Comparison of ENCODE assay signal across 8 cellular contexts in genomic region chr5:68433921-68434879, GRCh38.
DNase-seq lines count a peak whose midpoint lies in the region; ATAC-seq and TF ChIP-seq lines count a peak whose summit lies in the region.

No MANE protein-coding gene starts in this region.

- H3K4me3 ChIP-seq in upper lobe of right lung = no peak overlapping the region

- no peaks in the 10 kb centered on the region for H3K36me3 ChIP-seq in upper lobe of right lung

- H3K27me3 ChIP-seq in upper lobe of right lung = no peaks in the 10 kb centered on the region

- no peaks in the 10 kb centered on the region for H3K9me3 Mint-ChIP-seq in activated naive CD4-positive, alpha-beta T cell treated with anti-CD3 and anti-CD28 coated beads, Interleukin-2, amount 50 U/mL, for 24 hours

- peaks cover 20% of the 10 kb centered on the region for H3K4me1 ChIP-seq in upper lobe of right lung

- peak overlapping the region; percentile 69 for H3K4me3 Mint-ChIP-seq in activated naive CD4-positive, alpha-beta T cell treated with anti-CD3 and anti-CD28 coated beads, Interleukin-2, amount 50 U/mL, for 24 hours

- peaks cover 59% of the 10 kb centered on the region for H3K4me1 Mint-ChIP-seq in activated naive CD4-positive, alpha-beta T cell treated with anti-CD3 and anti-CD28 coated beads, Interleukin-2, amount 50 U/mL, for 24 hours

- peak overlapping the region; percentile 73 for H3K27ac Mint-ChIP-seq in activated naive CD4-positive, alpha-beta T cell treated with anti-CD3 and anti-CD28 coated beads, Interleukin-2, amount 50 U/mL, for 24 hours

- TF ChIP-seq CTCF in upper lobe of right lung (IDR thresholded peaks at IDR 0.05) = no peak

- peak overlapping the region; percentile 74 for H3K27ac ChIP-seq in upper lobe of right lung

- intact Hi-C loops in Right ventricle myocardium superior (cut with DNase I) (no loop called here), upper lobe of right lung (cut with DNase I) (no loop called here)

- no peaks in the 10 kb centered on the region for H3K36me3 Mint-ChIP-seq in activated naive CD4-positive, alpha-beta T cell treated with anti-CD3 and anti-CD28 coated beads, Interleukin-2, amount 50 U/mL, for 24 hours

- H3K9me3 ChIP-seq in upper lobe of right lung = no peaks in the 10 kb centered on the region

- peak; percentile 29 for TF ChIP-seq POLR2A in GM18951 (IDR thresholded peaks at IDR 0.05; ENCODE audit: extremely low read depth, insufficient read depth, insufficient read length)

- H3K27me3 Mint-ChIP-seq in activated naive CD4-positive, alpha-beta T cell treated with anti-CD3 and anti-CD28 coated beads, Interleukin-2, amount 50 U/mL, for 24 hours = no peaks in the 10 kb centered on the region

- DNase-seq in SK-MEL-5 (ENCODE audit: low read depth, low spot score) (peak; percentile 33), Right ventricle myocardium superior (peak; percentile 87), pulmonary artery endothelial cell (ENCODE audit: low read depth, low spot score) (peak; percentile 71), upper lobe of right lung (peak; percentile 87), NCI-H69 (lab: John Stamatoyannopoulos, UW) (no peak)

- peak; percentile 97 for ATAC-seq in HG03108 (IDR thresholded peaks at IDR 0.05; ENCODE audit: unreplicated experiment)
- ATAC-seq in Right ventricle myocardium superior (ENCODE audit: poor library complexity) = peak; percentile 94
- ATAC-seq in upper lobe of right lung = peak; percentile 92

- in situ Hi-C loops in GM18951 (cut with MboI; ENCODE audit: low sequenced_read_pairs, unreplicated experiment) = no loop called here
- in situ Hi-C loops in SK-MEL-5 (cut with HindIII; ENCODE audit: low pct_unique_long_range_greater_than_20kb, low sequenced_read_pairs) = no loop called here
